ENCODE assay signal across 13 cellular contexts in the genomic region with DNA sequence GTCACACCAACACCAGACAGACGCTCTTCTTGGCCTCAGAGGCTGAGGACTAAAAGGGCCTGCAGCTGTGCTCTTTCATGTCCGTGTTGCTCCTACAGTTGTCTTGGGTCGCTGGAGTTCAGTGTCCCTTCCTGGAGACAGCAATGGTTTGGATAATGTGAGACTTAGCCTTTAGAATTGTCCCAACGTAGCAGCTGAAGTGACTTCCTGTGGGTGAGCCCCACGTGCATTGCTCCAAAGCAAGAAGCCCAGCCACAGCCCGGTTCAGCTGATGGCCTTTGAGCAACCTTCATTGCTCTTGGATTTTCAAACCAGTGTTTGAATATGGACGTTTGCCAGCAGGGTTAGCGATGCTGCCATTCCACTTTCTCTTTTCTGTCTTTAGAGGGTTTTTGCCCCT. TPM values are rescaled to one million over a fixed set of nuclear protein-coding genes. Genes with fewer than 3 reads are reported as not detected.
A peak's percentile ranks its signal among the peaks of the same experiment; 100 is the strongest.
DNase-seq lines count a peak whose midpoint lies in the region; ATAC-seq and TF ChIP-seq lines count a peak whose summit lies in the region.
"Had no signal": no experiment of that assay in that cellular context is flagged by ENCODE, and none has a peak within 500 bp of the region (broad histone marks: within the 10 kb centered on the region; RNA-seq: fewer than 3 reads in every experiment).

No MANE protein-coding gene starts in this region.

- H3F3A ChIP-seq in GM23338 (replicated peaks; ENCODE audit: low read depth), result 0 out of 2 replicates have a peak, but pooled peaks cover 5% of the 10 kb centered on the region

- H3K9me3 Mint-ChIP-seq in GM23338 (no peaks in the 10 kb centered on the region), endodermal cell (no peaks in the 10 kb centered on the region), nephron (no peaks in the 10 kb centered on the region)
- H3K9me3 Mint-ChIP-seq: CD8-positive, alpha-beta memory T cell had no signal

- no peak overlapping the region for H2AFZ ChIP-seq in GM23338

- H3K4me3 Mint-ChIP-seq in GM23338 (no peak overlapping the region), endodermal cell (no peak overlapping the region), nephron (peak overlapping the region in 1 of 3 experiments; percentile 40)
- H3K4me3 Mint-ChIP-seq: CD8-positive, alpha-beta memory T cell had no signal

- H3K27ac ChIP-seq in BLaER1 (peak overlapping the region; percentile 60), GM23338 (ENCODE audit: low read depth) (peak overlapping the region; percentile 77; the same call in 1 of the 2 replicates), endodermal cell (ENCODE audit: low read depth, low read length) (no peak overlapping the region), WERI-Rb-1 (no peak overlapping the region)

- H3K4me3 ChIP-seq in BLaER1, result no peak overlapping the region
- H3K4me3 ChIP-seq in GM23338, result no peak overlapping the region
- H3K4me3 ChIP-seq in endodermal cell (ENCODE audit: low read length), result no peak overlapping the region
- H3K4me3 ChIP-seq in WERI-Rb-1 (ENCODE audit: low read depth, low read length), result no peak overlapping the region
- H3K4me3 ChIP-seq: prostate gland had no signal

- peaks cover 54% of the 10 kb centered on the region for H3K4me1 ChIP-seq in BLaER1
- peaks cover 18% of the 10 kb centered on the region for H3K4me1 ChIP-seq in GM23338 (ENCODE audit: insufficient read depth)
- no peaks in the 10 kb centered on the region for H3K4me1 ChIP-seq in endodermal cell (ENCODE audit: control insufficient read depth, insufficient read depth, low read length)
- H3K4me1 ChIP-seq: prostate gland had no signal

- H3K27ac Mint-ChIP-seq in GM23338, result no peak overlapping the region
- peak overlapping the region; percentile 62 for H3K27ac Mint-ChIP-seq in endodermal cell
- peak overlapping the region; percentile 42 to 74 (median 66) for H3K27ac Mint-ChIP-seq in nephron

- H3K27me3 ChIP-seq in BLaER1 (no peaks in the 10 kb centered on the region), GM23338 (ENCODE audit: insufficient read depth) (no peaks in the 10 kb centered on the region), endodermal cell (ENCODE audit: control insufficient read depth, insufficient read depth, low read length, poor library complexity, severe bottlenecking) (no peaks in the 10 kb centered on the region), WERI-Rb-1 (ENCODE audit: insufficient read depth, low read depth, severe bottlenecking) (no peaks in the 10 kb centered on the region)

- H3K36me3 Mint-ChIP-seq in GM23338 (ENCODE audit: low read depth), result peaks cover 59% of the 10 kb centered on the region
- H3K36me3 Mint-ChIP-seq in endodermal cell (ENCODE audit: low read depth), result peaks cover 56% of the 10 kb centered on the region
- peaks cover 61% of the 10 kb centered on the region for H3K36me3 Mint-ChIP-seq in nephron (ENCODE audit: low read depth)

- H3K9me2 ChIP-seq in GM23338 (ENCODE audit: insufficient read depth), result no peaks in the 10 kb centered on the region

- peak overlapping the region; percentile 68 for H3K4me2 ChIP-seq in BLaER1
- no peak overlapping the region for H3K4me2 ChIP-seq in GM23338

- peaks cover 52% of the 10 kb centered on the region for H4K20me1 ChIP-seq in BLaER1
- H4K20me1 ChIP-seq in GM23338 (replicated peaks; ENCODE audit: insufficient read depth), result peaks cover 18% of the 10 kb centered on the region

- WGBS in endodermal cell (ENCODE audit: insufficient coverage in 1 of 2, insufficient read length in 1 of 2), 2 experiments, result 83 to 90% methylated on average over 5 to 8 of the region's 8 CpGs

- ATAC-seq in GM23338, result no peak

- H3K4me1 Mint-ChIP-seq in GM23338, result peaks cover 26% of the 10 kb centered on the region
- H3K4me1 Mint-ChIP-seq in endodermal cell, result peaks cover 2% of the 10 kb centered on the region
- H3K4me1 Mint-ChIP-seq in nephron, result peaks cover 56% of the 10 kb centered on the region

- H3K9ac ChIP-seq in BLaER1 (peak overlapping the region; percentile 40; the same call in 1 of the 2 replicates), endodermal cell (ENCODE audit: extremely low read depth, low read length, poor library complexity, severe bottlenecking) (no peak overlapping the region)

- H3K36me3 ChIP-seq in BLaER1, result peaks cover 83% of the 10 kb centered on the region
- peaks cover 12% of the 10 kb centered on the region for H3K36me3 ChIP-seq in GM23338 (ENCODE audit: insufficient read depth)
- H3K36me3 ChIP-seq in endodermal cell (ENCODE audit: control insufficient read depth, insufficient read depth, low read length), result peaks cover 75% of the 10 kb centered on the region
- H3K36me3 ChIP-seq in WERI-Rb-1, result peaks cover 28% of the 10 kb centered on the region

- H3K79me2 ChIP-seq in GM23338 (replicated peaks; ENCODE audit: insufficient read depth), result peaks cover 25% of the 10 kb centered on the region

- H3K9me3 ChIP-seq in BLaER1, result no peaks in the 10 kb centered on the region
- H3K9me3 ChIP-seq in endodermal cell (ENCODE audit: control insufficient read depth, low read length), result no peaks in the 10 kb centered on the region
- H3K9me3 ChIP-seq in WERI-Rb-1 (ENCODE audit: severe bottlenecking), result no peaks in the 10 kb centered on the region
- H3K9me3 ChIP-seq: prostate gland had no signal

- H3K27me3 Mint-ChIP-seq in GM23338 (ENCODE audit: insufficient read depth, low read depth, poor library complexity) (peaks cover 8% of the 10 kb centered on the region), endodermal cell (ENCODE audit: insufficient read depth) (no peaks in the 10 kb centered on the region), nephron (ENCODE audit: low read depth) (no peaks in the 10 kb centered on the region)
- H3K27me3 Mint-ChIP-seq: CD8-positive, alpha-beta memory T cell had no signal

- DNase-seq in GM23338 (ENCODE audit: low spot score) (no peak), endodermal cell (no peak), WERI-Rb-1 (no peak), NCI-H2107 (lab: John Stamatoyannopoulos, UW) (no peak), hypothalamus (lab: John Stamatoyannopoulos, UW) (no peak), hepatic stellate cell (ENCODE audit: low spot score) (no peak)
- DNase-seq: activated CD8-positive, alpha-beta memory T cell treated with anti-CD3 and anti-CD28 coated beads, Interleukin-2, amount 50 U/mL, for 48 hours; CD8-positive, alpha-beta memory T cell; effector CD8-positive, alpha-beta T cell; NCI-H748 treated with DMSO at 0.1 percent for 48 hours had no signal

- TF ChIP-seq CTCF in GM23338 (conservative IDR thresholded peaks at IDR 0.05; ENCODE audit: low read depth in 2 of 2) (no peak), endodermal cell (conservative IDR thresholded peaks at IDR 0.05) (no peak), nephron (IDR thresholded peaks at IDR 0.05; ENCODE audit: unreplicated experiment in 3 of 3) (no peak), WERI-Rb-1 (IDR thresholded peaks at IDR 0.05; ENCODE audit: low read depth, low read length) (no peak)

RNA-seq across cellular contexts. Expression of a gene that starts 19.8 kb away (rescaled TPM):
- total RNA-seq in GM23338 (2014; rRNA removed; shearing (Covaris generic)), result 38.5 and 40.0 TPM in 2 replicates
- 84.8 and 90.2 TPM in 2 replicates for polyA plus RNA-seq in GM23338 (2016; fragmentation: Nextera tagmentation; extraction: Ambion mirVana)
- total RNA-seq in endodermal cell, result 10 to 100 TPM; 26.3 to 28.0 TPM
- polyA plus RNA-seq in endodermal cell (2013, experiment 1 of 2), result 29.6 TPM
- polyA plus RNA-seq in endodermal cell (2013, experiment 2 of 2), result 26.6 TPM

RNA-seq across cellular contexts. Expression of a gene that starts 59.0 kb away (rescaled TPM):
- total RNA-seq in GM23338 (2014; rRNA removed; shearing (Covaris generic)), result 8.1 and 8.7 TPM in 2 replicates
- 2.1 TPM in 2 replicates for polyA plus RNA-seq in GM23338 (2016; fragmentation: Nextera tagmentation; extraction: Ambion mirVana)
- 10 to 100 TPM; 12.2 to 17.2 TPM for total RNA-seq in endodermal cell
- 15.2 TPM for polyA plus RNA-seq in endodermal cell (2013, experiment 1 of 2)
- 13.7 TPM for polyA plus RNA-seq in endodermal cell (2013, experiment 2 of 2)

Comparison
In these comparisons a context has a peak if more than half of its experiments do, and no peak if none do; other contexts are left out.
1. H3K27ac ChIP-seq: peak in BLaER1 (single experiment) and GM23338 (single experiment); none in endodermal cell (single experiment) and WERI-Rb-1 (single experiment).